In genomic region chr2:207423886-207424285, GRCh38 we compare ENCODE assay signal across 8 cellular contexts.
DNase-seq lines count a peak whose midpoint lies in the region; ATAC-seq, FAIRE-seq and TF ChIP-seq lines count a peak whose summit lies in the region.

No MANE protein-coding gene starts in this region.

- WGBS in stomach, 5 donors, result 62 to 72% (median 67%) methylated on average over 3 of the region's 3 CpGs

- H3K36me3 ChIP-seq in stomach, result no peaks in the 10 kb centered on the region
- no peaks in the 10 kb centered on the region for H3K36me3 ChIP-seq in kidney (ENCODE audit: control insufficient read depth in 1 of 2, insufficient read depth in 2 of 2, low read length in 2 of 2)

- H3K9me3 Mint-ChIP-seq in activated naive CD4-positive, alpha-beta T cell treated with anti-CD3 and anti-CD28 coated beads, Interleukin-2, amount 50 U/mL, for 72 hours, result peaks cover 0 to 10% of the 10 kb centered on the region in 2 donors

- no peak for TF ChIP-seq POLR2A in GM12891 (IDR thresholded peaks at IDR 0.05; ENCODE audit: low read depth, low read length)
- TF ChIP-seq POLR2A in stomach (IDR thresholded peaks at IDR 0.05), result no peak

- FAIRE-seq in GM12891 (lab: Jason Lieb, UNC), result peak; percentile 87
- no peak for FAIRE-seq in kidney (lab: Jason Lieb, UNC)

- no peak overlapping the region for H3K9ac ChIP-seq in kidney (ENCODE audit: low read length in 2 of 2)

- H3K4me1 ChIP-seq in stomach (no peaks in the 10 kb centered on the region), kidney (ENCODE audit: control insufficient read depth in 1 of 2, insufficient read depth in 1 of 2, low read depth in 1 of 2, low read length in 2 of 2) (no peaks in the 10 kb centered on the region)

- H3K27ac Mint-ChIP-seq in activated naive CD4-positive, alpha-beta T cell treated with anti-CD3 and anti-CD28 coated beads, Interleukin-2, amount 50 U/mL, for 72 hours, result peak overlapping the region; percentile 14 to 41

- H3K9me3 ChIP-seq in stomach (no peaks in the 10 kb centered on the region), kidney (ENCODE audit: control insufficient read depth in 1 of 2, low read length in 2 of 2) (no peaks in the 10 kb centered on the region)

- no peaks in the 10 kb centered on the region for H3K27me3 ChIP-seq in stomach

- no peaks in the 10 kb centered on the region for H3K36me3 Mint-ChIP-seq in activated naive CD4-positive, alpha-beta T cell treated with anti-CD3 and anti-CD28 coated beads, Interleukin-2, amount 50 U/mL, for 72 hours

- no peak overlapping the region for H3K27ac ChIP-seq in stomach
- H3K27ac ChIP-seq in kidney (ENCODE audit: low read depth in 2 of 2, low read length in 2 of 2), result no peak overlapping the region

- peak; percentile 21 for DNase-seq in GM12891 (ENCODE audit: insufficient read length, low spot score)
- DNase-seq in KG1 (lab: John Stamatoyannopoulos, UW), result peak; percentile 58
- DNase-seq in activated naive CD4-positive, alpha-beta T cell treated with anti-CD3 and anti-CD28 coated beads, Interleukin-2, amount 50 U/mL, for 72 hours (ENCODE audit: low spot score in 2 of 2), result peak; percentile 17 to 69
- peak; percentile 1 to 19 for DNase-seq in stimulated activated CD8-positive, alpha-beta memory T cell treated with anti-CD3 and anti-CD28 coated beads, Interleukin-2, amount 100 ng/mL, for 1 hour (ENCODE audit: low read depth in 2 of 2)
- no peak for DNase-seq in stomach
- no peak for DNase-seq in NCI-H2081 (lab: John Stamatoyannopoulos, UW)
- DNase-seq in kidney, result no peak

- intact Hi-C loops in stomach (cut with DNase I; ENCODE audit: low total_unique reads) (no loop called here), kidney (cut with DNase I) (no loop called here)

- H3K4me3 ChIP-seq in stomach, result no peak overlapping the region
- no peak overlapping the region for H3K4me3 ChIP-seq in kidney (ENCODE audit: low read length in 2 of 2)

- no peak for TF ChIP-seq CTCF in stomach (IDR thresholded peaks at IDR 0.05)
- TF ChIP-seq CTCF in kidney (IDR thresholded peaks at IDR 0.05; ENCODE audit: borderline replicate concordance, extremely low read depth, insufficient read depth), result no peak

- ATAC-seq in GM21717 (IDR thresholded peaks at IDR 0.05; ENCODE audit: unreplicated experiment), result peak; percentile 99
- ATAC-seq in activated naive CD4-positive, alpha-beta T cell treated with anti-CD3 and anti-CD28 coated beads, Interleukin-2, amount 50 U/mL, for 72 hours, result peak; percentile 98 to 100

- no peak for TF ChIP-seq EP300 in stomach (IDR thresholded peaks at IDR 0.05)

TF ChIP-seq in GM12891, 5 proteins besides CTCF, POLR2A, EP300 and RAD21:
- TF ChIP-seq POU2F2 (IDR thresholded peaks at IDR 0.05; ENCODE audit: low read depth, low read length), result no peak
- TF ChIP-seq SPI1 (IDR thresholded peaks at IDR 0.05; ENCODE audit: low read depth, low read length), result peak; percentile 76
- no peak for TF ChIP-seq POLR2AphosphoS5 (IDR thresholded peaks at IDR 0.05; ENCODE audit: low read depth, low read length)
- peak; percentile 37 for TF ChIP-seq PAX5 (IDR thresholded peaks at IDR 0.05; ENCODE audit: insufficient read depth, low read length, severe bottlenecking)
- no peak for TF ChIP-seq TAF1 (IDR thresholded peaks at IDR 0.05; ENCODE audit: low read depth, low read length)

Comparison
In these comparisons a context has a peak if more than half of its experiments do, and no peak if none do; other contexts are left out.
1. DNase-seq: peak in GM12891 (single experiment), KG1 (single experiment), activated naive CD4-positive, alpha-beta T cell treated with anti-CD3 and anti-CD28 coated beads, Interleukin-2, amount 50 U/mL, for 72 hours (2 of 2) and stimulated activated CD8-positive, alpha-beta memory T cell treated with anti-CD3 and anti-CD28 coated beads, Interleukin-2, amount 100 ng/mL, for 1 hour (2 of 2); none in stomach (single experiment), NCI-H2081 (0 of 2) and kidney (single experiment).